In the genomic region with DNA sequence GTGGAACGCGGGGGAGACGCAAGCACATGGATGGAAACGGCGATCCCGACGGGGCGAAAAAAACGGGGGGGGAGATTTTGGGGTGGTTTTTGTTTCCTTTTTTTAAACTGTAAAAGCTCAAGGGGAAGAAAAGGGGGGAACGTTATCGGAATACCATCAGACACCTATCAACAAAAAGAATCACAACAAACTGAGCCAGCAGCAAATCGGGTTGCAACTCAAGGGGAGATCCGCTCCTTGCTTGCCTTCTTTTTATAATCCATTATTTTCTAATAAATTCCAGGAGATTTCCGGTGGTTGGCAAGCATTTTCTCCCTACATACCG, we compare ENCODE assay signal across 8 cellular contexts. TPM values are rescaled to one million over a fixed set of nuclear protein-coding genes. Genes with fewer than 3 reads are reported as not detected.
A peak's percentile ranks its signal among the peaks of the same experiment; 100 is the strongest.
DNase-seq lines count a peak whose midpoint lies in the region; ATAC-seq, FAIRE-seq and TF ChIP-seq lines count a peak whose summit lies in the region.

No MANE protein-coding gene starts in this region.

- H3K9ac ChIP-seq in GM12878 (ENCODE audit: control insufficient read depth, insufficient read depth, low read length) = no peak overlapping the region

- TF ChIP-seq POLR2A in GM12878 (IDR thresholded peaks at IDR 0.05; ENCODE audit: low read depth, low read length) = no peak

- no TSS peak for BruUV-seq in GM12878 (replicated peaks; lab: Mats Ljungman, UMichigan)

- no peak overlapping the region for H3K27ac ChIP-seq in GM12878 (ENCODE audit: control insufficient read depth, insufficient read depth)
- H3K27ac ChIP-seq in lung (ENCODE audit: low read depth in 1 of 2, low read length in 1 of 2) = peak overlapping the region; percentile 95 to 98

- peak overlapping the region; percentile 93 for H3K4me3 Mint-ChIP-seq in activated naive CD4-positive, alpha-beta T cell treated with anti-CD3 and anti-CD28 coated beads, Interleukin-2, amount 50 U/mL, for 24 hours
- peak overlapping the region; percentile 99 for H3K4me3 Mint-ChIP-seq in type B pancreatic cell

- no peaks in the 10 kb centered on the region for H3K9me3 ChIP-seq in GM12878 (replicated peaks; ENCODE audit: control insufficient read depth, insufficient read depth, low read length)
- no peaks in the 10 kb centered on the region for H3K9me3 ChIP-seq in lung (ENCODE audit: control insufficient read depth in 2 of 2, insufficient read depth in 1 of 2, low read length in 1 of 2)

- TF ChIP-seq EP300 in GM12878 (IDR thresholded peaks at IDR 0.05; ENCODE audit: borderline replicate concordance in 1 of 2, control insufficient read depth in 1 of 2, low read depth in 2 of 2, low read length in 2 of 2) = no peak

- no peaks in the 10 kb centered on the region for H3K9me3 Mint-ChIP-seq in activated naive CD4-positive, alpha-beta T cell treated with anti-CD3 and anti-CD28 coated beads, Interleukin-2, amount 50 U/mL, for 24 hours
- no peaks in the 10 kb centered on the region for H3K9me3 Mint-ChIP-seq in type B pancreatic cell

- ATAC-seq in GM12878 (no peak), lung (ENCODE audit: insufficient read depth, low FRiP score) (no peak), HG02588 (IDR thresholded peaks at IDR 0.05; ENCODE audit: unreplicated experiment) (no peak), GM19397 (IDR thresholded peaks at IDR 0.05; ENCODE audit: unreplicated experiment) (no peak)

- H3K27me3 ChIP-seq in GM12878 (replicated peaks in 1 of 2; ENCODE audit: control insufficient read depth in 2 of 2, insufficient read depth in 2 of 2, low read length in 1 of 2) (peaks cover 10 to 29% of the 10 kb centered on the region in 2 experiments), lung (ENCODE audit: control insufficient read depth, insufficient read depth) (no peaks in the 10 kb centered on the region)

- H3K4me2 ChIP-seq in GM12878 (ENCODE audit: control insufficient read depth, insufficient read depth) = peak overlapping the region; percentile 87

- H3K4me1 ChIP-seq in GM12878 (ENCODE audit: control insufficient read depth, insufficient read depth, low read length) (peaks cover 14% of the 10 kb centered on the region), lung (ENCODE audit: control insufficient read depth in 2 of 2, insufficient read depth in 2 of 2, low read length in 2 of 2) (no peaks in the 10 kb centered on the region)

- in situ Hi-C loops in GM12878 (cut with MboI) = no loop called here

- CTCF ChIA-PET in GM12878 (lab: Yijun Ruan, JAX) = interaction anchor here (0.9 kb wide), 1 partner anchor 9 kb away, joined by 3 read pairs; no protein-coding TSS in a partner anchor

- H3K36me3 ChIP-seq in GM12878 (ENCODE audit: control insufficient read depth in 2 of 2, insufficient read depth in 2 of 2, low read length in 1 of 2) = no peaks in the 10 kb centered on the region
- H3K36me3 ChIP-seq in lung (ENCODE audit: control insufficient read depth in 2 of 2, insufficient read depth in 2 of 2, low read length in 2 of 2) = no peaks in the 10 kb centered on the region

- intact Hi-C loops in GM12878 (cut with micrococcal nuclease; ENCODE audit: unreplicated experiment) = no loop called here

- H3K79me2 ChIP-seq in GM12878 (ENCODE audit: control insufficient read depth, insufficient read depth, low read length) = no peaks in the 10 kb centered on the region

- no peaks in the 10 kb centered on the region for H3K36me3 Mint-ChIP-seq in activated naive CD4-positive, alpha-beta T cell treated with anti-CD3 and anti-CD28 coated beads, Interleukin-2, amount 50 U/mL, for 24 hours
- H3K36me3 Mint-ChIP-seq in type B pancreatic cell = no peaks in the 10 kb centered on the region

- no peaks in the 10 kb centered on the region; the same call in 1 of the 2 replicates for H4K20me1 ChIP-seq in GM12878 (ENCODE audit: control insufficient read depth, insufficient read depth)

- POLR2A ChIA-PET in GM12878 (lab: Charles Lee) = no interaction called here

- no peak for DNase-seq in activated naive CD4-positive, alpha-beta T cell (lab: John Stamatoyannopoulos, UW)
- DNase-seq in GM12878 (ENCODE audit: low read depth, low spot score) = no peak
- no peak for DNase-seq in lung (ENCODE audit: low spot score)
- DNase-seq in type B pancreatic cell (ENCODE audit: extremely low spot score, unreplicated experiment) = no peak
- DNase-seq in stimulated activated CD4-positive, alpha-beta T cell treated with anti-CD3 and anti-CD28 coated beads, Interleukin-12 subunit alpha, Interleukin-12 subunit beta, amount 100 ng/mL, for 4 hours = no peak

- RAD21 ChIA-PET in GM12878 (lab: Charles Lee; ENCODE audit: unreplicated experiment) = no interaction called here

- 5% methylated on average over 15 of the region's 15 CpGs for WGBS in GM12878 (ENCODE audit: insufficient coverage, insufficient replicate concordance, low lambda C conversion rate, missing lambda C conversion rate)
- WGBS in lung, 2 donors = 1% methylated on average over 15 of the region's 15 CpGs

- no peak overlapping the region for H2AFZ ChIP-seq in GM12878 (ENCODE audit: control insufficient read depth, low read depth, low read length)

- no peak for TF ChIP-seq RAD21 in GM12878 (IDR thresholded peaks at IDR 0.05; ENCODE audit: insufficient read depth, low read depth, low read length)

- H3K4me3 ChIP-seq in GM12878 (peak overlapping the region; percentile 42; the same call in 1 of the 2 replicates), lung (peak overlapping the region; percentile 76)

- no peak for TF ChIP-seq CTCF in GM12878 (IDR thresholded peaks at IDR 0.05 in 2 of 3, conservative IDR thresholded peaks at IDR 0.05 in 1 of 3; ENCODE audit: control insufficient read depth in 2 of 3, extremely low read depth in 1 of 3, insufficient read depth in 1 of 3, low read depth in 3 of 3, low read length in 3 of 3)
- no peak for TF ChIP-seq CTCF in lung (IDR thresholded peaks at IDR 0.05; ENCODE audit: control extremely low read depth, extremely low read depth)
- no peak for TF ChIP-seq CTCF in type B pancreatic cell (conservative IDR thresholded peaks at IDR 0.05)

- H3K4me1 Mint-ChIP-seq in activated naive CD4-positive, alpha-beta T cell treated with anti-CD3 and anti-CD28 coated beads, Interleukin-2, amount 50 U/mL, for 24 hours = peaks cover 59% of the 10 kb centered on the region
- H3K4me1 Mint-ChIP-seq in type B pancreatic cell (ENCODE audit: unreplicated experiment) = peaks cover 13% of the 10 kb centered on the region

- SMC1A ChIA-PET in GM12878 (lab: Charles Lee; ENCODE audit: uncharacterized antibody, unreplicated experiment) = interaction anchor here (0.6 kb wide), 1 partner anchor 14 kb away, joined by 3 read pairs; no protein-coding TSS in a partner anchor

- H3K27me3 Mint-ChIP-seq in activated naive CD4-positive, alpha-beta T cell treated with anti-CD3 and anti-CD28 coated beads, Interleukin-2, amount 50 U/mL, for 24 hours = no peaks in the 10 kb centered on the region
- no peaks in the 10 kb centered on the region for H3K27me3 Mint-ChIP-seq in type B pancreatic cell

- peak overlapping the region; percentile 80 for H3K27ac Mint-ChIP-seq in activated naive CD4-positive, alpha-beta T cell treated with anti-CD3 and anti-CD28 coated beads, Interleukin-2, amount 50 U/mL, for 24 hours
- peak overlapping the region; percentile 98 for H3K27ac Mint-ChIP-seq in type B pancreatic cell

- no peak for FAIRE-seq in GM12878 (lab: Jason Lieb, UNC)

TF ChIP-seq in GM12878, 131 proteins besides CTCF, POLR2A, EP300 and RAD21 (continues in another document):
- TF ChIP-seq NR2C1 (IDR thresholded peaks at IDR 0.05) (no peak), ZSCAN29 (IDR thresholded peaks at IDR 0.05) (no peak), JUND (IDR thresholded peaks at IDR 0.05; ENCODE audit: low read depth, low read length) (no peak), CHD2 (IDR thresholded peaks at IDR 0.05; ENCODE audit: borderline replicate concordance, low read depth, low read length) (no peak), EGR1 (IDR thresholded peaks at IDR 0.05; ENCODE audit: borderline replicate concordance in 1 of 2, low read depth in 2 of 2, low read length in 2 of 2) (no peak), NFIC (IDR thresholded peaks at IDR 0.05; ENCODE audit: low read depth, low read length) (no peak), CHD1 (IDR thresholded peaks at IDR 0.05; ENCODE audit: low read depth, low read length) (no peak), LARP7 (IDR thresholded peaks at IDR 0.05) (no peak), RBBP5 (conservative IDR thresholded peaks at IDR 0.05) (no peak), KAT2A (conservative IDR thresholded peaks at IDR 0.05; ENCODE audit: control insufficient read depth, low read depth, low read length) (no peak), ASH2L (IDR thresholded peaks at IDR 0.05; ENCODE audit: borderline replicate concordance, low read depth) (no peak), ZNF622 (IDR thresholded peaks at IDR 0.05) (no peak), WRNIP1 (IDR thresholded peaks at IDR 0.05; ENCODE audit: borderline replicate concordance, low read depth, low read length) (no peak), SREBF1 (IDR thresholded peaks at IDR 0.05; ENCODE audit: low read length) (no peak)
- TF ChIP-seq, protein P1, sequence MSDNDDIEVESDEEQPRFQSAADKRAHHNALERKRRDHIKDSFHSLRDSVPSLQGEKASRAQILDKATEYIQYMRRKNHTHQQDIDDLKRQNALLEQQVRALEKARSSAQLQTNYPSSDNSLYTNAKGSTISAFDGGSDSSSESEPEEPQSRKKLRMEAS (IDR thresholded peaks at IDR 0.05; ENCODE audit: low read depth, low read length) = no peak

RNA-seq across cellular contexts. Expression of a gene that starts 0.6 kb away (rescaled TPM):
- 0.10 and 0.27 TPM in 2 replicates for total RNA-seq in GM12878 (2013; cell fraction: nucleolus; rRNA removed)
- total RNA-seq in GM12878 (2014; rRNA removed) (0.05 and 0.06 TPM in 2 replicates), GM12878 (2014; rRNA removed; fragmentation: Illumina TruSeq; extraction: Trizol) (0.04 and 0.05 TPM in 2 replicates), GM12878 (2021) (0.16 and 0.28 TPM in 2 replicates), lung (10 to 100 TPM; 12.8 to 16.4 TPM), type B pancreatic cell (ENCODE audit: low replicate concordance) (21.8 and 26.9 TPM in 2 replicates)
- polyA plus RNA-seq in GM12878 (2011; ENCODE audit: low read depth) = not detected
- polyA plus RNA-seq in GM12878 (2011; rRNA removed) (0.20 and 0.53 TPM in 2 replicates), GM12878 (2014; fragmentation: Illumina TruSeq; extraction: Trizol) (0.06 TPM in 1 of 2 replicates, not detected in the other), GM12878 (2014; fragmentation: Nextera tagmentation; extraction: Ambion mirVana) (under 1 TPM in 1 of 2 experiments, not detected in 1; under 0.01 TPM), GM12878 (2014; rRNA removed) (0.03 and 0.04 TPM in 2 replicates), GM12878 (2016; fragmentation: Nextera tagmentation; extraction: Ambion mirVana) (under 1 TPM in 1 of 2 experiments, not detected in 1; 0.09 TPM), lung (1 to 10 TPM; 3.0 to 4.1 TPM)
- polyA plus RNA-seq in GM12878 (2011; cell fraction: cytosol; rRNA removed) = 0.20 and 0.24 TPM in 2 replicates
- 0.22 and 0.28 TPM in 2 replicates for polyA plus RNA-seq in GM12878 (2011; cell fraction: nucleus; rRNA removed)
- 0.03 TPM in 1 of 2 replicates, not detected in the other for polyA plus RNA-seq in GM12878 (2012)
- 0.66 and 0.77 TPM in 2 replicates for polyA minus RNA-seq in GM12878 (2011; rRNA and poly(A)+ RNA removed)
- polyA minus RNA-seq in GM12878 (2011; cell fraction: cytosol; rRNA and poly(A)+ RNA removed) = 0.27 and 0.31 TPM in 2 replicates
- polyA minus RNA-seq in GM12878 (2011; cell fraction: nucleus; rRNA and poly(A)+ RNA removed) = 1.5 and 2.0 TPM in 2 replicates

Comparison
In these comparisons a context has a peak if more than half of its experiments do, and no peak if none do; other contexts are left out.
1. RNA of a gene that starts 0.6 kb away (total RNA-seq): 21.8 to 26.9 TPM in type B pancreatic cell and 12.8 to 16.4 TPM in lung; 0.04 to 0.28 TPM in GM12878; every median in the first group is over 10 times any median in the second.